In genomic region chr11:8102965-8103364, GRCh38 we compare ENCODE assay signal across 22 cellular contexts.
"Had no signal": no experiment of that assay in that cellular context is flagged by ENCODE, and none has a peak within 500 bp of the region (broad histone marks: within the 10 kb centered on the region; RNA-seq: fewer than 3 reads in every experiment).

No MANE protein-coding gene starts in this region.

- H3K4me1 ChIP-seq: SJSA1 had no signal

- ATAC-seq: HepG2 had no signal

- H3K36me3 ChIP-seq: SJSA1 had no signal

- H3K4me3 ChIP-seq: MG63, SJSA1, SK-N-MC had no signal

- DNase-seq: IMR-90, Karpas-422, KG1, MG63, NCI-H1092, NCI-H1105 treated with DMSO at 0.1 percent for 48 hours, NCI-H1417 treated with DMSO at 0.1 percent for 48 hours, NCI-H146, NCI-H1694 treated with DMSO at 0.1 percent for 48 hours, NCI-H1930, NCI-H2081, NCI-H2107, NCI-H2227 treated with DMSO at 0.1 percent for 48 hours, NCI-H524, NCI-H526 treated with DMSO at 0.1 percent for 48 hours, NCI-H748 treated with DMSO at 0.1 percent for 48 hours, Right ventricle myocardium superior, RPMI8226, SIG-M5 had no signal

- H3K27ac ChIP-seq: SJSA1, SK-N-MC had no signal

- H3K27me3 ChIP-seq: MG63, SJSA1 had no signal

- H3K9me3 ChIP-seq: MG63, SJSA1 had no signal
